8 cellular contexts compared by ENCODE assay signal in genomic region chr10:62083413-62083794, GRCh38.
DNase-seq lines count a peak whose midpoint lies in the region; ATAC-seq and TF ChIP-seq lines count a peak whose summit lies in the region.

No MANE protein-coding gene starts in this region.

- peak overlapping the region; percentile 92 for H3K14ac ChIP-seq in trophoblast cell (ENCODE audit: low read length)

- POLR2A ChIA-PET in RWPE1 (lab: Yijun Ruan, JAX; ENCODE audit: low non-redundant PET) = interaction anchor here (0.6 kb wide), 1 partner anchor 1615 kb away, joined by 4 read pairs; no protein-coding TSS in a partner anchor

- in situ Hi-C loops in GM13976 (cut with MboI; ENCODE audit: low sequenced_read_pairs, unreplicated experiment) = no loop called here

- H3K27ac ChIP-seq in RWPE1 (peak overlapping the region; percentile 96), esophagus muscularis mucosa (replicated peaks in 1 of 4) (peak overlapping the region; percentile 79 to 84 (median 82)), trophoblast cell (ENCODE audit: low read depth, low read length) (peak overlapping the region; percentile 97)

- TF ChIP-seq CTCF in RWPE1 (conservative IDR thresholded peaks at IDR 0.05; ENCODE audit: low read depth) = no peak
- no peak for TF ChIP-seq CTCF in esophagus muscularis mucosa (IDR thresholded peaks at IDR 0.05)
- TF ChIP-seq CTCF in GM13976 (IDR thresholded peaks at IDR 0.05; ENCODE audit: borderline replicate concordance, control extremely low read depth, extremely low read depth, insufficient read depth, missing control alignments) = no peak

- 7% methylated on average over 2 of the region's 2 CpGs for WGBS in esophagus muscularis mucosa
- WGBS in trophoblast cell (ENCODE audit: extremely low coverage, insufficient coverage, insufficient read length) = no CpG with 5 or more reads among the region's 2 CpGs

- H3K4me3 ChIP-seq in esophagus muscularis mucosa (peak overlapping the region in 3 of 4 donors; percentile 5 to 26 (median 6)), trophoblast cell (ENCODE audit: low read depth, low read length) (no peak overlapping the region)

- H3K36me3 ChIP-seq in esophagus muscularis mucosa (peaks cover 6 to 39% (median 28%) of the 10 kb centered on the region in 4 donors), trophoblast cell (ENCODE audit: control insufficient read depth in 1 of 2, insufficient read depth in 2 of 2, low read length in 2 of 2) (peaks cover 7 to 16% of the 10 kb centered on the region in 2 experiments)

- no peak overlapping the region for H3K9ac ChIP-seq in trophoblast cell (ENCODE audit: low read length)

- peak overlapping the region; percentile 73 for H4K8ac ChIP-seq in trophoblast cell (ENCODE audit: low read depth, low read length)

- DNase-seq in HCEC 1CT (peak; percentile 40), RWPE1 (ENCODE audit: low spot score) (peak; percentile 34), esophagus muscularis mucosa (ENCODE audit: extremely low spot score) (no peak), trophoblast cell (no peak), SHP77 (lab: John Stamatoyannopoulos, UW) (no peak), GF-D8 (lab: John Stamatoyannopoulos, UW) (no peak), GM13976 (ENCODE audit: low spot score) (no peak)

- intact Hi-C loops in esophagus muscularis mucosa (cut with DNase I) = no loop called here

- H2AK5ac ChIP-seq in trophoblast cell (ENCODE audit: low read length) = peak overlapping the region; percentile 100

- no peaks in the 10 kb centered on the region for H3K9me3 ChIP-seq in esophagus muscularis mucosa
- H3K9me3 ChIP-seq in trophoblast cell (ENCODE audit: insufficient read depth, low read depth, low read length) = no peaks in the 10 kb centered on the region

- H2BK120ac ChIP-seq in trophoblast cell (ENCODE audit: insufficient read depth, low read length, poor library complexity) = peak overlapping the region; percentile 99

- H3K4me2 ChIP-seq in trophoblast cell (ENCODE audit: low read length) = peak overlapping the region; percentile 13

- H2AFZ ChIP-seq in trophoblast cell (ENCODE audit: insufficient read depth, low read length, poor library complexity) = no peak overlapping the region

- ATAC-seq in HG02588 (IDR thresholded peaks at IDR 0.05; ENCODE audit: unreplicated experiment) = no peak

- peak overlapping the region; percentile 84 for H3K18ac ChIP-seq in trophoblast cell (ENCODE audit: low read length)

- peaks cover 52 to 69% (median 62%) of the 10 kb centered on the region in 4 donors for H3K4me1 ChIP-seq in esophagus muscularis mucosa
- peaks cover 4 to 7% of the 10 kb centered on the region in 2 experiments for H3K4me1 ChIP-seq in trophoblast cell (ENCODE audit: control insufficient read depth in 1 of 2, insufficient read depth in 2 of 2, low read length in 2 of 2)

- peak overlapping the region; percentile 70 for H4K12ac ChIP-seq in trophoblast cell (ENCODE audit: low read depth, low read length)

- TF ChIP-seq POLR2A in esophagus muscularis mucosa (IDR thresholded peaks at IDR 0.05; ENCODE audit: low read depth) = no peak

- peaks cover 10% of the 10 kb centered on the region for H3K79me1 ChIP-seq in trophoblast cell (ENCODE audit: low read length)

- H3K23ac ChIP-seq in trophoblast cell (ENCODE audit: low read length) = no peak overlapping the region

- no peak for TF ChIP-seq EP300 in esophagus muscularis mucosa (IDR thresholded peaks at IDR 0.05)

- no peaks in the 10 kb centered on the region for H3K27me3 ChIP-seq in esophagus muscularis mucosa
- H3K27me3 ChIP-seq in trophoblast cell (ENCODE audit: insufficient read depth, low read length) = no peaks in the 10 kb centered on the region

- peak overlapping the region; percentile 96 for H3K4ac ChIP-seq in trophoblast cell (ENCODE audit: low read depth, low read length)

- H2BK5ac ChIP-seq in trophoblast cell (ENCODE audit: low read depth, low read length, poor library complexity) = peak overlapping the region; percentile 98

- CTCF ChIA-PET in RWPE1 (lab: Yijun Ruan, JAX) = no interaction called here

- H4K91ac ChIP-seq in trophoblast cell (ENCODE audit: low read depth, low read length) = peak overlapping the region; percentile 92

- peaks cover 2% of the 10 kb centered on the region for H3K79me2 ChIP-seq in trophoblast cell (ENCODE audit: control insufficient read depth, insufficient read depth, low read length, poor library complexity)

- peak overlapping the region; percentile 100 for H2BK12ac ChIP-seq in trophoblast cell (ENCODE audit: low read length)

Comparison
In these comparisons a context has a peak if more than half of its experiments do, and no peak if none do; other contexts are left out.
1. DNase-seq: peak in HCEC 1CT (single experiment) and RWPE1 (single experiment); none in esophagus muscularis mucosa (single experiment), trophoblast cell (0 of 2), SHP77 (0 of 2), GF-D8 (single experiment) and GM13976 (single experiment).
2. Peak in every context shown above with its lines, with median percentiles within 50 percentile points of each other: H3K27ac ChIP-seq.